Comparison of ENCODE assay signal across 12 cellular contexts in the genomic region with DNA sequence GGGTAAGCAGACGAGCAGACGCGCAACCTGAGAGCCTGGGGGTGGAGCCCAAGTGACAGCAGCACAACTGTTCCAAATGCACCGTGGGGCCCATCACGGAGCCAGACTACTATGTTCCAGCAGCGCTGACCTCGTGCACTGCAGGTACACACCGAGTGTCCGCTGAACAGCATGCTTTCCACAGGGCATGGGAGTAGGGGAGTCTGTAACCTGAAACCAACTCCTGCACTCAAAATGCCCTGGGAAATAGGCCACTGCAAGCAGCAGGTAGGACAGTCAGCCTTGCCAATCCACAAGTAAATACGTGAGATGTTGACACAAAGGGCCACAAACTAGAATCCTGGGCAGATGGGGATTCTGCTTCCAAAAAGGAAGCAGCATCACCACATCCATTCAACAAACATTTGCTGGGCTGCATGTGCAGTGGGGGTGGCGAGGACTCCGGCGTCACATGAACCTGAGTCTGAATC.
DNase-seq lines count a peak whose midpoint lies in the region; ATAC-seq lines count a peak whose summit lies in the region.
"Had no signal": no experiment of that assay in that cellular context is flagged by ENCODE, and none has a peak within 500 bp of the region (broad histone marks: within the 10 kb centered on the region; RNA-seq: fewer than 3 reads in every experiment).

No MANE protein-coding gene starts in this region.

- H3K27ac ChIP-seq in muscle layer of colon (ENCODE audit: low read depth, low read length): peak overlapping the region; percentile 13
- H3K27ac ChIP-seq: colonic mucosa, SJCRH30 had no signal

- H3K9me3 ChIP-seq in muscle layer of colon (ENCODE audit: low read length): no peaks in the 10 kb centered on the region
- H3K9me3 ChIP-seq: colonic mucosa, esophagus squamous epithelium, SJCRH30 had no signal

- peaks cover 57% of the 10 kb centered on the region for H3K36me3 ChIP-seq in muscle layer of colon (ENCODE audit: insufficient read depth, low read length)

- H3K27me3 ChIP-seq in muscle layer of colon (ENCODE audit: control insufficient read depth in 1 of 2, insufficient read depth in 2 of 2, low read length in 2 of 2): no peaks in the 10 kb centered on the region
- H3K27me3 ChIP-seq: colonic mucosa, esophagus squamous epithelium, SJCRH30 had no signal

- ATAC-seq in HG02798 (IDR thresholded peaks at IDR 0.05; ENCODE audit: poor library complexity, unreplicated experiment) (no peak), GM18511 (IDR thresholded peaks at IDR 0.05; ENCODE audit: unreplicated experiment) (no peak), GM18873 (IDR thresholded peaks at IDR 0.05; ENCODE audit: low FRiP score, unreplicated experiment) (no peak)

- no peak overlapping the region for H3K4me3 ChIP-seq in muscle layer of colon (ENCODE audit: low read depth in 1 of 2, low read length in 2 of 2)
- H3K4me3 ChIP-seq: colonic mucosa, esophagus squamous epithelium, SJCRH30 had no signal

- H3K9ac ChIP-seq in muscle layer of colon (ENCODE audit: low read length): no peak overlapping the region

- H3K4me1 ChIP-seq in muscle layer of colon (ENCODE audit: insufficient read depth, low read length): peaks cover 58% of the 10 kb centered on the region

- DNase-seq in DMS153 (lab: John Stamatoyannopoulos, UW): peak; percentile 86
- peak; percentile 0 for DNase-seq in NCI-H128 (lab: John Stamatoyannopoulos, UW; ENCODE audit: unreplicated experiment)
- peak; percentile 96 for DNase-seq in NCI-H69 (lab: John Stamatoyannopoulos, UW)
- DNase-seq in NOMO-1 (lab: John Stamatoyannopoulos, UW; ENCODE audit: unreplicated experiment in 2 of 2): no peak
- DNase-seq: amygdala, colonic mucosa, esophagus squamous epithelium had no signal

Comparison
In these comparisons a context has a peak if more than half of its experiments do, and no peak if none do; other contexts are left out.
1. DNase-seq: peak in DMS153 (single experiment), NCI-H128 (single experiment) and NCI-H69 (single experiment); none in NOMO-1 (0 of 2).